In the genomic region with DNA sequence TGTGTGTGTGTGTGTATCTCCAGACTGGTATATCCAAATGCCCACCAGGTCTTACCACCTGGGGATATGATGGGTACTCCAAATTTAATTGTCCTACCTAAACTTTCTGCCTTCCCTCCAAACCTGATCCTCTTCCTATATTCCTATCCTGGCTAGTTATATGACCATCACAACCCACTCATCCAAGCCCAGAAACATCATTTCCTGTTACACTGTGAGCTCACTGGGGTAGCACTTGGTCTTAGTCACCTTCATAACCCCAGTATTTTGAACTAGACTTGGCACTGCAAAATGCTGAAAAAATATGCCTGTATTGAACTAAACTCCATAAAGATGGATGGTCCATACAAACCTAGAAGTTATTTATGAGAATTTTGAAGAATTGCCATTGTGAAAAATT, we compare ENCODE assay signal across 24 cellular contexts.
DNase-seq lines count a peak whose midpoint lies in the region; TF ChIP-seq lines count a peak whose summit lies in the region.
"Had no signal": no experiment of that assay in that cellular context is flagged by ENCODE, and none has a peak within 500 bp of the region (broad histone marks: within the 10 kb centered on the region; RNA-seq: fewer than 3 reads in every experiment).

No MANE protein-coding gene starts in this region.

- H3K36me3 ChIP-seq in osteoblast (ENCODE audit: insufficient read depth, low read length) = no peaks in the 10 kb centered on the region
- H3K36me3 ChIP-seq in SK-N-SH (replicated peaks in 1 of 2; ENCODE audit: control insufficient read depth in 1 of 2, insufficient read depth in 2 of 2, low read length in 1 of 2) = no peaks in the 10 kb centered on the region
- H3K36me3 ChIP-seq: Peyer's patch had no signal

- H2AFZ ChIP-seq in osteoblast (ENCODE audit: low read length) (no peak overlapping the region), SK-N-SH (ENCODE audit: low read depth) (no peak overlapping the region)

- H3F3A ChIP-seq in SK-N-SH (replicated peaks; ENCODE audit: insufficient read depth) = no peaks in the 10 kb centered on the region

- H3K79me2 ChIP-seq in osteoblast (ENCODE audit: insufficient read depth, low read length) (no peaks in the 10 kb centered on the region), SK-N-SH (ENCODE audit: insufficient read depth) (no peaks in the 10 kb centered on the region)

- no peak overlapping the region for H3K4me2 ChIP-seq in osteoblast (ENCODE audit: insufficient read depth, low read length)
- no peak overlapping the region for H3K4me2 ChIP-seq in SK-N-SH
- H3K4me2 ChIP-seq: KMS-11 had no signal

- H3K9ac ChIP-seq in SK-N-SH = no peak overlapping the region
- H3K9ac ChIP-seq: KMS-11 had no signal

- TF ChIP-seq RAD21 in SK-N-SH (IDR thresholded peaks at IDR 0.05; ENCODE audit: low read length) = no peak

- H3K27me3 ChIP-seq in osteoblast (ENCODE audit: insufficient read depth, low read length) (no peaks in the 10 kb centered on the region), SK-N-SH (ENCODE audit: insufficient read depth) (no peaks in the 10 kb centered on the region)
- H3K27me3 ChIP-seq: Peyer's patch had no signal

- TF ChIP-seq EP300 in SK-N-SH (IDR thresholded peaks at IDR 0.05; ENCODE audit: borderline replicate concordance in 1 of 2, low read depth in 1 of 2, low read length in 1 of 2) = no peak

- H3K9me3 ChIP-seq in osteoblast (ENCODE audit: low read depth, low read length) (no peaks in the 10 kb centered on the region), SK-N-SH (no peaks in the 10 kb centered on the region; the same call in 1 of the 2 replicates)
- H3K9me3 ChIP-seq: Peyer's patch had no signal

- no peaks in the 10 kb centered on the region for H3K4me1 ChIP-seq in osteoblast (ENCODE audit: insufficient read depth, low read length)
- peaks cover 0 to 3% of the 10 kb centered on the region in 2 experiments; a peak in 1 of 4 replicates for H3K4me1 ChIP-seq in SK-N-SH (ENCODE audit: control insufficient read depth in 1 of 2, insufficient read depth in 2 of 2, low read depth in 1 of 2, low read length in 1 of 2)
- H3K4me1 ChIP-seq: Peyer's patch had no signal

- CTCF ChIA-PET in SK-N-SH (lab: Yijun Ruan, JAX) = interaction anchor here (0.9 to 2.3 kb wide), 2 partner anchors 13 to 48 kb away, joined by 3 to 6 read pairs; no protein-coding TSS in a partner anchor

- POLR2A ChIA-PET in SK-N-SH (lab: Yijun Ruan, JAX) = no interaction called here

- H4K20me1 ChIP-seq in osteoblast (ENCODE audit: insufficient read depth, low read length) (no peaks in the 10 kb centered on the region), SK-N-SH (ENCODE audit: insufficient read depth) (no peaks in the 10 kb centered on the region)

- TF ChIP-seq CTCF in fibroblast of mammary gland (conservative IDR thresholded peaks at IDR 0.05; ENCODE audit: control insufficient read depth, insufficient read depth, low read depth, low read length) = no peak
- no peak for TF ChIP-seq CTCF in osteoblast (IDR thresholded peaks at IDR 0.05; ENCODE audit: extremely low read depth, low read depth, low read length)
- no peak for TF ChIP-seq CTCF in SK-N-SH (IDR thresholded peaks at IDR 0.05)

- H3K4me3 ChIP-seq in fibroblast of mammary gland (ENCODE audit: control insufficient read depth, low read depth, low read length) = no peak overlapping the region
- H3K4me3 ChIP-seq in osteoblast (ENCODE audit: insufficient read depth, low read length) = no peak overlapping the region
- H3K4me3 ChIP-seq in SK-N-SH (ENCODE audit: low read depth in 2 of 2, low read length in 1 of 2) = no peak overlapping the region
- H3K4me3 ChIP-seq: Peyer's patch, SK-N-MC had no signal

- no peaks in the 10 kb centered on the region for H3K9me2 ChIP-seq in SK-N-SH

- no peak overlapping the region for H3K27ac ChIP-seq in osteoblast (ENCODE audit: low read depth, low read length)
- no peak overlapping the region for H3K27ac ChIP-seq in SK-N-SH (ENCODE audit: low read depth in 2 of 2, low read length in 1 of 2)
- H3K27ac ChIP-seq: KMS-11, Peyer's patch, SK-N-MC had no signal

- DNase-seq in ELR (ENCODE audit: low read depth) = peak; percentile 70
- DNase-seq in RKO (ENCODE audit: low spot score) = peak; percentile 36
- peak; percentile 54 for DNase-seq in fibroblast of mammary gland (ENCODE audit: low read depth)
- DNase-seq in osteoblast (ENCODE audit: insufficient read length, low spot score, missing footprints) = peak; percentile 66
- no peak for DNase-seq in SK-N-SH
- DNase-seq in NK-92 treated with Interleukin-12 subunit alpha and Interleukin-12 subunit beta, amount 100 ng/mL, for 24 hours (lab: John Stamatoyannopoulos, UW) = no peak
- no peak for DNase-seq in DMS153 (lab: John Stamatoyannopoulos, UW)
- DNase-seq: 8988T, ACHN, Calu3, DND-41, H7, NCI-H1048, NCI-H1417, NCI-H1694, NCI-H2029 treated with DMSO at 0.1 percent for 48 hours, NCI-H2227 treated with DMSO at 0.1 percent for 48 hours, NCI-H510A, NCI-H69, OCI-M1, Peyer's patch, SIG-M5 had no signal

TF ChIP-seq in SK-N-SH, 30 proteins besides CTCF, POLR2A, EP300 and RAD21 (continues in another document):
- TF ChIP-seq EZH2phosphoT487 (IDR thresholded peaks at IDR 0.05; ENCODE audit: borderline replicate concordance, low read depth) (no peak), NFIC (IDR thresholded peaks at IDR 0.05; ENCODE audit: borderline replicate concordance) (no peak), YY1 (IDR thresholded peaks at IDR 0.05; ENCODE audit: low read depth) (no peak), TAF1 (IDR thresholded peaks at IDR 0.05; ENCODE audit: borderline replicate concordance, low read depth, low read length) (no peak), TCF12 (IDR thresholded peaks at IDR 0.05) (no peak), GABPA (IDR thresholded peaks at IDR 0.05; ENCODE audit: low read depth) (no peak), FOXJ3 (CRISPR knock-in tag; IDR thresholded peaks at IDR 0.05) (no peak)
- TF ChIP-seq, protein P1, sequence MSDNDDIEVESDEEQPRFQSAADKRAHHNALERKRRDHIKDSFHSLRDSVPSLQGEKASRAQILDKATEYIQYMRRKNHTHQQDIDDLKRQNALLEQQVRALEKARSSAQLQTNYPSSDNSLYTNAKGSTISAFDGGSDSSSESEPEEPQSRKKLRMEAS (IDR thresholded peaks at IDR 0.05; ENCODE audit: low read depth) = no peak
- TF ChIP-seq, protein P2, sequence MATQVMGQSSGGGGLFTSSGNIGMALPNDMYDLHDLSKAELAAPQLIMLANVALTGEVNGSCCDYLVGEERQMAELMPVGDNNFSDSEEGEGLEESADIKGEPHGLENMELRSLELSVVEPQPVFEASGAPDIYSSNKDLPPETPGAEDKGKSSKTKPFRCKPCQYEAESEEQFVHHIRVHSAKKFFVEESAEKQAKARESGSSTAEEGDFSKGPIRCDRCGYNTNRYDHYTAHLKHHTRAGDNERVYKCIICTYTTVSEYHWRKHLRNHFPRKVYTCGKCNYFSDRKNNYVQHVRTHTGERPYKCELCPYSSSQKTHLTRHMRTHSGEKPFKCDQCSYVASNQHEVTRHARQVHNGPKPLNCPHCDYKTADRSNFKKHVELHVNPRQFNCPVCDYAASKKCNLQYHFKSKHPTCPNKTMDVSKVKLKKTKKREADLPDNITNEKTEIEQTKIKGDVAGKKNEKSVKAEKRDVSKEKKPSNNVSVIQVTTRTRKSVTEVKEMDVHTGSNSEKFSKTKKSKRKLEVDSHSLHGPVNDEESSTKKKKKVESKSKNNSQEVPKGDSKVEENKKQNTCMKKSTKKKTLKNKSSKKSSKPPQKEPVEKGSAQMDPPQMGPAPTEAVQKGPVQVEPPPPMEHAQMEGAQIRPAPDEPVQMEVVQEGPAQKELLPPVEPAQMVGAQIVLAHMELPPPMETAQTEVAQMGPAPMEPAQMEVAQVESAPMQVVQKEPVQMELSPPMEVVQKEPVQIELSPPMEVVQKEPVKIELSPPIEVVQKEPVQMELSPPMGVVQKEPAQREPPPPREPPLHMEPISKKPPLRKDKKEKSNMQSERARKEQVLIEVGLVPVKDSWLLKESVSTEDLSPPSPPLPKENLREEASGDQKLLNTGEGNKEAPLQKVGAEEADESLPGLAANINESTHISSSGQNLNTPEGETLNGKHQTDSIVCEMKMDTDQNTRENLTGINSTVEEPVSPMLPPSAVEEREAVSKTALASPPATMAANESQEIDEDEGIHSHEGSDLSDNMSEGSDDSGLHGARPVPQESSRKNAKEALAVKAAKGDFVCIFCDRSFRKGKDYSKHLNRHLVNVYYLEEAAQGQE (IDR thresholded peaks at IDR 0.05; ENCODE audit: low read depth, low read length) = no peak
- TF ChIP-seq, protein P3, sequence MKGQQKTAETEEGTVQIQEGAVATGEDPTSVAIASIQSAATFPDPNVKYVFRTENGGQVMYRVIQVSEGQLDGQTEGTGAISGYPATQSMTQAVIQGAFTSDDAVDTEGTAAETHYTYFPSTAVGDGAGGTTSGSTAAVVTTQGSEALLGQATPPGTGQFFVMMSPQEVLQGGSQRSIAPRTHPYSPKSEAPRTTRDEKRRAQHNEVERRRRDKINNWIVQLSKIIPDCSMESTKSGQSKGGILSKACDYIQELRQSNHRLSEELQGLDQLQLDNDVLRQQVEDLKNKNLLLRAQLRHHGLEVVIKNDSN (IDR thresholded peaks at IDR 0.05; ENCODE audit: borderline replicate concordance, low read depth) = no peak
- TF ChIP-seq, protein P4, sequence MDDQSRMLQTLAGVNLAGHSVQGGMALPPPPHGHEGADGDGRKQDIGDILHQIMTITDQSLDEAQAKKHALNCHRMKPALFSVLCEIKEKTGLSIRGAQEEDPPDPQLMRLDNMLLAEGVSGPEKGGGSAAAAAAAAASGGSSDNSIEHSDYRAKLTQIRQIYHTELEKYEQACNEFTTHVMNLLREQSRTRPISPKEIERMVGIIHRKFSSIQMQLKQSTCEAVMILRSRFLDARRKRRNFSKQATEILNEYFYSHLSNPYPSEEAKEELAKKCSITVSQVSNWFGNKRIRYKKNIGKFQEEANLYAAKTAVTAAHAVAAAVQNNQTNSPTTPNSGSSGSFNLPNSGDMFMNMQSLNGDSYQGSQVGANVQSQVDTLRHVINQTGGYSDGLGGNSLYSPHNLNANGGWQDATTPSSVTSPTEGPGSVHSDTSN (IDR thresholded peaks at IDR 0.05) = no peak
- TF ChIP-seq, protein P5, sequence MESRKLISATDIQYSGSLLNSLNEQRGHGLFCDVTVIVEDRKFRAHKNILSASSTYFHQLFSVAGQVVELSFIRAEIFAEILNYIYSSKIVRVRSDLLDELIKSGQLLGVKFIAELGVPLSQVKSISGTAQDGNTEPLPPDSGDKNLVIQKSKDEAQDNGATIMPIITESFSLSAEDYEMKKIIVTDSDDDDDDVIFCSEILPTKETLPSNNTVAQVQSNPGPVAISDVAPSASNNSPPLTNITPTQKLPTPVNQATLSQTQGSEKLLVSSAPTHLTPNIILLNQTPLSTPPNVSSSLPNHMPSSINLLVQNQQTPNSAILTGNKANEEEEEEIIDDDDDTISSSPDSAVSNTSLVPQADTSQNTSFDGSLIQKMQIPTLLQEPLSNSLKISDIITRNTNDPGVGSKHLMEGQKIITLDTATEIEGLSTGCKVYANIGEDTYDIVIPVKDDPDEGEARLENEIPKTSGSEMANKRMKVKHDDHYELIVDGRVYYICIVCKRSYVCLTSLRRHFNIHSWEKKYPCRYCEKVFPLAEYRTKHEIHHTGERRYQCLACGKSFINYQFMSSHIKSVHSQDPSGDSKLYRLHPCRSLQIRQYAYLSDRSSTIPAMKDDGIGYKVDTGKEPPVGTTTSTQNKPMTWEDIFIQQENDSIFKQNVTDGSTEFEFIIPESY (IDR thresholded peaks at IDR 0.05; ENCODE audit: borderline replicate concordance, low read depth) = no peak

Comparison
In these comparisons a context has a peak if more than half of its experiments do, and no peak if none do; other contexts are left out.
1. DNase-seq: peak in ELR (single experiment), RKO (single experiment), fibroblast of mammary gland (single experiment) and osteoblast (single experiment); none in SK-N-SH (single experiment), NK-92 treated with Interleukin-12 subunit alpha and Interleukin-12 subunit beta, amount 100 ng/mL, for 24 hours (single experiment) and DMS153 (single experiment).